ENCODE assay signal across 11 cellular contexts in genomic region chr6:44056392-44057237, GRCh38.
DNase-seq lines count a peak whose midpoint lies in the region; ATAC-seq and TF ChIP-seq lines count a peak whose summit lies in the region.
"Had no signal": no experiment of that assay in that cellular context is flagged by ENCODE, and none has a peak within 500 bp of the region (broad histone marks: within the 10 kb centered on the region; RNA-seq: fewer than 3 reads in every experiment).

No MANE protein-coding gene starts in this region.

- DNase-seq in Daoy (ENCODE audit: low read depth) (peak; percentile 98), cardiac septum (ENCODE audit: low spot score) (peak; percentile 93), COLO668 (lab: John Stamatoyannopoulos, UW; ENCODE audit: unreplicated experiment) (no peak)
- DNase-seq: NCI-H1105 had no signal

- peak overlapping the region; percentile 43 for H3K9ac ChIP-seq in skeletal muscle satellite cell (ENCODE audit: low read depth, low read length)

- peak overlapping the region; percentile 26 for H3K4me2 ChIP-seq in skeletal muscle satellite cell (ENCODE audit: low read length)

- TF ChIP-seq CTCF in brain (conservative IDR thresholded peaks at IDR 0.05) = no peak

- peaks cover 5% of the 10 kb centered on the region for H3K36me3 Mint-ChIP-seq in brain

- H3K9me3 ChIP-seq in skeletal muscle satellite cell (replicated peaks; ENCODE audit: low read length) = no peaks in the 10 kb centered on the region

- peak overlapping the region; percentile 51 to 100 (median 96) for H3K27ac Mint-ChIP-seq in brain
- H3K27ac Mint-ChIP-seq: memory B cell; stimulated activated memory B cell treated with anti-CD40 and anti-IgM and Interleukin-4, amounts not matched to agents 10 μg/mL and 1 μg/mL and 100 μg/mL, for 72 hours had no signal

- H3K27me3 ChIP-seq in skeletal muscle satellite cell (ENCODE audit: control insufficient read depth, insufficient read depth, low read length) = no peaks in the 10 kb centered on the region

- no peak for ATAC-seq in GM18861 (IDR thresholded peaks at IDR 0.05; ENCODE audit: unreplicated experiment)
- no peak for ATAC-seq in GM18502 (IDR thresholded peaks at IDR 0.05; ENCODE audit: poor library complexity, unreplicated experiment)
- no peak for ATAC-seq in GM18873 (IDR thresholded peaks at IDR 0.05; ENCODE audit: low FRiP score, unreplicated experiment)
- ATAC-seq: stimulated activated memory B cell treated with anti-CD40 and anti-IgM and Interleukin-4, amounts not matched to agents 10 μg/mL and 1 μg/mL and 100 μg/mL, for 72 hours had no signal

- H3K36me3 ChIP-seq in skeletal muscle satellite cell (ENCODE audit: insufficient read depth, low read length) = no peaks in the 10 kb centered on the region

- peaks cover 76% of the 10 kb centered on the region for H3K4me1 ChIP-seq in skeletal muscle satellite cell (ENCODE audit: control insufficient read depth, insufficient read depth, low read length)

- H3K4me3 Mint-ChIP-seq in brain = peak overlapping the region in 3 of 5 experiments; percentile 46 to 75 (median 64)
- H3K4me3 Mint-ChIP-seq: memory B cell; stimulated activated memory B cell treated with anti-CD40 and anti-IgM and Interleukin-4, amounts not matched to agents 10 μg/mL and 1 μg/mL and 100 μg/mL, for 72 hours had no signal

- H3K4me1 Mint-ChIP-seq in brain = peaks cover 77% of the 10 kb centered on the region

- H3K9me3 Mint-ChIP-seq in brain = peaks cover 0 to 10% (median 4%) of the 10 kb centered on the region in 5 experiments

- peaks cover 5% of the 10 kb centered on the region for H3K27me3 Mint-ChIP-seq in brain

- intact Hi-C loops in cardiac septum (cut with DNase I) = no loop called here

- H3K4me3 ChIP-seq in skeletal muscle satellite cell (ENCODE audit: low read length) = no peak overlapping the region
